In genomic region chr5:150516011-150516410, GRCh38 we compare ENCODE assay signal across 9 cellular contexts. TPM values are rescaled to one million over a fixed set of nuclear protein-coding genes. Genes with fewer than 3 reads are reported as not detected.
DNase-seq lines count a peak whose midpoint lies in the region; TF ChIP-seq lines count a peak whose summit lies in the region.
"Had no signal": no experiment of that assay in that cellular context is flagged by ENCODE, and none has a peak within 500 bp of the region (broad histone marks: within the 10 kb centered on the region; RNA-seq: fewer than 3 reads in every experiment).

No MANE protein-coding gene starts in this region.

- H3K27me3 ChIP-seq in MG63 = no peaks in the 10 kb centered on the region
- H3K27me3 ChIP-seq in liver (ENCODE audit: control insufficient read depth in 4 of 4, insufficient read depth in 4 of 4, low read length in 3 of 4) = no peaks in the 10 kb centered on the region
- H3K27me3 ChIP-seq in thyroid gland = no peaks in the 10 kb centered on the region
- H3K27me3 ChIP-seq in prostate gland (replicated peaks; ENCODE audit: insufficient read depth) = no peaks in the 10 kb centered on the region

- TF ChIP-seq POLR2A in thyroid gland (IDR thresholded peaks at IDR 0.05) (no peak), prostate gland (IDR thresholded peaks at IDR 0.05) (no peak)

- H3K4me3 ChIP-seq in MG63 = no peak overlapping the region
- no peak overlapping the region for H3K4me3 ChIP-seq in liver (ENCODE audit: low read depth in 1 of 3, low read length in 3 of 3)
- no peak overlapping the region for H3K4me3 ChIP-seq in thyroid gland (replicated peaks in 1 of 3)
- H3K4me3 ChIP-seq in prostate gland = no peak overlapping the region

- peaks cover 59 to 92% (median 85%) of the 10 kb centered on the region in 4 donors for H3K4me1 ChIP-seq in liver (ENCODE audit: control insufficient read depth in 4 of 4, insufficient read depth in 4 of 4, low read length in 3 of 4)
- peaks cover 59 to 78% of the 10 kb centered on the region in 2 donors for H3K4me1 ChIP-seq in thyroid gland
- peaks cover 20% of the 10 kb centered on the region for H3K4me1 ChIP-seq in prostate gland (replicated peaks)

- no peak for TF ChIP-seq CTCF in liver (IDR thresholded peaks at IDR 0.05; ENCODE audit: low read depth, low read length, missing input control)
- no peak for TF ChIP-seq CTCF in thyroid gland (IDR thresholded peaks at IDR 0.05)
- no peak for TF ChIP-seq CTCF in prostate gland (IDR thresholded peaks at IDR 0.05)

- H3K9me3 ChIP-seq in MG63 (no peaks in the 10 kb centered on the region), liver (ENCODE audit: control insufficient read depth in 4 of 4, low read length in 3 of 4) (no peaks in the 10 kb centered on the region), thyroid gland (no peaks in the 10 kb centered on the region), prostate gland (no peaks in the 10 kb centered on the region)

- H3K9ac ChIP-seq in liver (ENCODE audit: low read depth in 1 of 2, low read length in 2 of 2) = peak overlapping the region in 1 of 2 donors; percentile 8

- peaks cover 67% of the 10 kb centered on the region for H3K36me3 ChIP-seq in MG63
- H3K36me3 ChIP-seq in liver (ENCODE audit: control insufficient read depth in 4 of 4, insufficient read depth in 3 of 4, low read depth in 1 of 4, low read length in 3 of 4) = peaks cover 0 to 2% (median 2%) of the 10 kb centered on the region in 4 donors
- H3K36me3 ChIP-seq in thyroid gland = peaks cover under 1 to 3% of the 10 kb centered on the region in 2 donors
- H3K36me3 ChIP-seq in prostate gland = no peaks in the 10 kb centered on the region

- DNase-seq in MG63 (peak; percentile 66), caudate nucleus (lab: John Stamatoyannopoulos, UW) (no peak), thyroid gland (peak; percentile 41 to 47), prostate gland (ENCODE audit: low spot score) (no peak), cortex of kidney (lab: John Stamatoyannopoulos, UW) (no peak), activated gamma-delta T cell treated with Interleukin-2 at 50 U/mL for 16 hours (no peak)
- no peak for DNase-seq in activated naive CD4-positive, alpha-beta T cell (lab: John Stamatoyannopoulos, UW)
- DNase-seq: activated T-cell treated with anti-CD3 and anti-CD28 coated beads, Interleukin-2, amount 50 U/mL, for 4 hours had no signal

- H3K27ac ChIP-seq in caudate nucleus (ENCODE audit: low read depth, low read length) = peak overlapping the region; percentile 68
- peak overlapping the region; percentile 67 to 90 for H3K27ac ChIP-seq in liver (ENCODE audit: low read depth in 1 of 2, low read length in 2 of 2)
- peak overlapping the region; percentile 83 to 98 (median 96) for H3K27ac ChIP-seq in thyroid gland
- H3K27ac ChIP-seq in prostate gland = no peak overlapping the region

- TF ChIP-seq RAD21 in liver (IDR thresholded peaks at IDR 0.05) = no peak

- intact Hi-C loops in thyroid gland (cut with DNase I) = no loop called here
- intact Hi-C loops in prostate gland (cut with DNase I) = no loop called here

- 47% methylated on average over 5 of the region's 5 CpGs for WGBS in liver
- WGBS in thyroid gland, 2 donors = 51 to 60% methylated on average over 5 of the region's 5 CpGs
- WGBS in prostate gland = 59% methylated on average over 5 of the region's 5 CpGs

TF ChIP-seq in liver, 16 proteins besides CTCF, POLR2A, EP300 and RAD21:
- TF ChIP-seq EGR1 (IDR thresholded peaks at IDR 0.05; ENCODE audit: low read depth in 2 of 2) (no peak), MAX (IDR thresholded peaks at IDR 0.05) (no peak)
TF ChIP-seq in liver: peak in this region for 0.

RNA-seq across cellular contexts. Expression of gene NDST1, which starts 8.1 kb away (rescaled TPM):
- total RNA-seq in MG63 (2014; rRNA removed; shearing (Covaris generic); ENCODE audit: low replicate concordance) = 101 and 142 TPM in 2 replicates
- 100 to 1,000 TPM in 1 of 2 donors, 10 to 100 TPM in 1; 39.5 to 103 TPM for total RNA-seq in liver
- 10 to 100 TPM; 10.3 to 38.5 TPM for polyA plus RNA-seq in liver
- 100 to 1,000 TPM in 2 of 4 donors, 10 to 100 TPM in 2; 84.9 to 171 (median 113) TPM for total RNA-seq in thyroid gland
- 100 to 1,000 TPM in 1 of 2 donors, 10 to 100 TPM in 1; 65.8 to 175 TPM for total RNA-seq in prostate gland

Comparison
In these comparisons a context has a peak if more than half of its experiments do, and no peak if none do; other contexts are left out.
1. DNase-seq: peak in MG63 (single experiment) and thyroid gland (2 of 2); none in caudate nucleus (0 of 61), activated naive CD4-positive, alpha-beta T cell (0 of 4), prostate gland (single experiment), cortex of kidney (single experiment) and activated gamma-delta T cell treated with Interleukin-2 at 50 U/mL for 16 hours (single experiment).
2. H3K27ac ChIP-seq: peak in caudate nucleus (single experiment), liver (2 of 2) and thyroid gland (3 of 3); none in prostate gland (0 of 2).